2 cellular contexts compared by ENCODE assay signal in genomic region chr3:45929042-45929679, GRCh38.
TF ChIP-seq lines count a peak whose summit lies in the region.

No MANE protein-coding gene starts in this region.

TF ChIP-seq in HCT116, 20 proteins besides CTCF, POLR2A, EP300 and RAD21 (continued from another document):
- no peak for TF ChIP-seq ZBTB33 (IDR thresholded peaks at IDR 0.05; ENCODE audit: extremely low read depth, insufficient replicate concordance, low read length)
- no peak for TF ChIP-seq TCF7L2 (IDR thresholded peaks at IDR 0.05; ENCODE audit: borderline replicate concordance, extremely low read depth, insufficient read depth, insufficient read length)
- no peak for TF ChIP-seq POLR2AphosphoS5 (IDR thresholded peaks at IDR 0.05; ENCODE audit: low read depth, low read length)
- TF ChIP-seq SIN3A (IDR thresholded peaks at IDR 0.05; ENCODE audit: low read depth): no peak
- no peak for TF ChIP-seq ATF3 (IDR thresholded peaks at IDR 0.05)
- TF ChIP-seq FOSL1 (IDR thresholded peaks at IDR 0.05; ENCODE audit: low read depth): no peak

TF ChIP-seq in SK-N-SH treated with all-trans-retinoic acid at 6 μM for 48 hours, 23 proteins besides CTCF, POLR2A, EP300 and RAD21 (continued from another document):
- TF ChIP-seq CSRNP3 (CRISPR knock-in tag; IDR thresholded peaks at IDR 0.05) (no peak), GLIS3 (CRISPR knock-in tag; IDR thresholded peaks at IDR 0.05) (no peak), CSDC2 (CRISPR knock-in tag; IDR thresholded peaks at IDR 0.05) (no peak), ESRRG (CRISPR knock-in tag; IDR thresholded peaks at IDR 0.05) (no peak), ZNF70 (CRISPR knock-in tag; IDR thresholded peaks at IDR 0.05) (no peak), ZFP30 (CRISPR knock-in tag; IDR thresholded peaks at IDR 0.05) (no peak), PPARA (CRISPR knock-in tag; IDR thresholded peaks at IDR 0.05; ENCODE audit: borderline replicate concordance) (no peak), SNAI2 (CRISPR knock-in tag; IDR thresholded peaks at IDR 0.05) (no peak), TSHZ2 (CRISPR knock-in tag; IDR thresholded peaks at IDR 0.05) (no peak), RARB (CRISPR knock-in tag; IDR thresholded peaks at IDR 0.05) (no peak)
